Comparison of ENCODE assay signal across 1 cellular context in genomic region chr11:67373916-67374570, GRCh38.
A peak's percentile ranks its signal among the peaks of the same experiment; 100 is the strongest.
TF ChIP-seq lines count a peak whose summit lies in the region.

No MANE protein-coding gene starts in this region.

TF ChIP-seq in K562, 482 proteins besides CTCF, POLR2A, EP300 and RAD21 (continued from another document and continues in another):
- no peak for TF ChIP-seq GMEB1 (CRISPR knock-in tag; IDR thresholded peaks at IDR 0.05)
- TF ChIP-seq HBP1 (CRISPR knock-in tag; IDR thresholded peaks at IDR 0.05), result no peak; the same call in 1 of the 2 replicates
- TF ChIP-seq BRD9 (IDR thresholded peaks at IDR 0.05; ENCODE audit: low read depth, partially characterized antibody), result peak; percentile 78
- TF ChIP-seq ZBTB8A (IDR thresholded peaks at IDR 0.05; ENCODE audit: partially characterized antibody), result no peak
- no peak for TF ChIP-seq HMGN3 (IDR thresholded peaks at IDR 0.05; ENCODE audit: borderline replicate concordance, extremely low read depth, insufficient read length, low read depth, low read length)
- TF ChIP-seq TCFL5 (CRISPR knock-in tag; conservative IDR thresholded peaks at IDR 0.05), result no peak
- peak; percentile 1; the same call in 1 of the 2 replicates for TF ChIP-seq ZFX (CRISPR knock-in tag; IDR thresholded peaks at IDR 0.05)
- TF ChIP-seq ZNF217 (CRISPR knock-in tag; IDR thresholded peaks at IDR 0.05), result no peak
- TF ChIP-seq CREB1 (IDR thresholded peaks at IDR 0.05), result no peak
- TF ChIP-seq CREB1 (CRISPR knock-in tag; IDR thresholded peaks at IDR 0.05), result 0 out of 2 replicates have a peak, but pooled peaks have one; percentile 10
- TF ChIP-seq HES1 (IDR thresholded peaks at IDR 0.05; ENCODE audit: low read depth), result no peak
- TF ChIP-seq NFE2 (IDR thresholded peaks at IDR 0.05; ENCODE audit: low read depth), result peak; percentile 95
- TF ChIP-seq ZNF280A (IDR thresholded peaks at IDR 0.05; ENCODE audit: low read depth, partially characterized antibody), result no peak
- no peak for TF ChIP-seq SPI1 (IDR thresholded peaks at IDR 0.05; ENCODE audit: borderline replicate concordance, low read depth, low read length)
- 0 out of 2 replicates have a peak, but pooled peaks have one; percentile 2 for TF ChIP-seq ZNF224 (CRISPR knock-in tag; IDR thresholded peaks at IDR 0.05)
- TF ChIP-seq GABPB2 (CRISPR knock-in tag; conservative IDR thresholded peaks at IDR 0.05), result no peak
- TF ChIP-seq ZNF274 (IDR thresholded peaks at IDR 0.05; ENCODE audit: borderline replicate concordance, low read depth, low read length), result no peak
- no peak for TF ChIP-seq ZBTB9 (CRISPR knock-in tag; IDR thresholded peaks at IDR 0.05)
- TF ChIP-seq E2F4 (CRISPR knock-in tag; IDR thresholded peaks at IDR 0.05; ENCODE audit: low read depth), result no peak
- TF ChIP-seq ZNF780A (CRISPR knock-in tag; IDR thresholded peaks at IDR 0.05), result no peak
- TF ChIP-seq MTF1 (CRISPR knock-in tag; IDR thresholded peaks at IDR 0.05; ENCODE audit: borderline replicate concordance), result no peak
- TF ChIP-seq NONO (IDR thresholded peaks at IDR 0.05; ENCODE audit: low read depth in 2 of 2, low read length in 1 of 2), result 0 out of 4 replicates have a peak, but pooled peaks of 1 of the 2 experiments have one; percentile 24
- peak; percentile 15; the same call in 1 of the 2 replicates for TF ChIP-seq ATF7 (IDR thresholded peaks at IDR 0.05)
- no peak for TF ChIP-seq GATA2 (CRISPR knock-in tag; IDR thresholded peaks at IDR 0.05)
- no peak for TF ChIP-seq HOXB6 (CRISPR knock-in tag; IDR thresholded peaks at IDR 0.05; ENCODE audit: borderline replicate concordance)
- TF ChIP-seq SMAD3 (CRISPR knock-in tag; conservative IDR thresholded peaks at IDR 0.05), result no peak
- TF ChIP-seq SMARCE1 (IDR thresholded peaks at IDR 0.05), result peak; percentile 66
- TF ChIP-seq ZNF444 (CRISPR knock-in tag; IDR thresholded peaks at IDR 0.05), result peak; percentile 64; the same call in 1 of the 2 replicates
- TF ChIP-seq MBD1 (CRISPR knock-in tag; IDR thresholded peaks at IDR 0.05), result no peak
- TF ChIP-seq ETV5 (CRISPR knock-in tag; IDR thresholded peaks at IDR 0.05; ENCODE audit: low read depth), result no peak
- peak; percentile 62 for TF ChIP-seq ARID1B (IDR thresholded peaks at IDR 0.05)
- TF ChIP-seq L3MBTL2 (IDR thresholded peaks at IDR 0.05), result peak; percentile 95
- peak; percentile 56; the same call in 1 of the 2 replicates for TF ChIP-seq FOXP1 (CRISPR knock-in tag; IDR thresholded peaks at IDR 0.05)
- TF ChIP-seq ZBTB49 (CRISPR knock-in tag; IDR thresholded peaks at IDR 0.05; ENCODE audit: borderline replicate concordance), result no peak
- no peak for TF ChIP-seq MEF2A (IDR thresholded peaks at IDR 0.05; ENCODE audit: control insufficient read depth, low read depth, low read length)
- no peak for TF ChIP-seq ZNF778 (CRISPR knock-in tag; IDR thresholded peaks at IDR 0.05)
- TF ChIP-seq TEAD1 (CRISPR knock-in tag; IDR thresholded peaks at IDR 0.05), result peak in 1 of 2 experiments; percentile 78; a peak in 1 of 4 replicates
- no peak for TF ChIP-seq PRMT5 (CRISPR knock-in tag; IDR thresholded peaks at IDR 0.05)
- no peak for TF ChIP-seq CSDE1 (IDR thresholded peaks at IDR 0.05)
- TF ChIP-seq ZNF449 (CRISPR knock-in tag; IDR thresholded peaks at IDR 0.05), result no peak
